In the genomic region with DNA sequence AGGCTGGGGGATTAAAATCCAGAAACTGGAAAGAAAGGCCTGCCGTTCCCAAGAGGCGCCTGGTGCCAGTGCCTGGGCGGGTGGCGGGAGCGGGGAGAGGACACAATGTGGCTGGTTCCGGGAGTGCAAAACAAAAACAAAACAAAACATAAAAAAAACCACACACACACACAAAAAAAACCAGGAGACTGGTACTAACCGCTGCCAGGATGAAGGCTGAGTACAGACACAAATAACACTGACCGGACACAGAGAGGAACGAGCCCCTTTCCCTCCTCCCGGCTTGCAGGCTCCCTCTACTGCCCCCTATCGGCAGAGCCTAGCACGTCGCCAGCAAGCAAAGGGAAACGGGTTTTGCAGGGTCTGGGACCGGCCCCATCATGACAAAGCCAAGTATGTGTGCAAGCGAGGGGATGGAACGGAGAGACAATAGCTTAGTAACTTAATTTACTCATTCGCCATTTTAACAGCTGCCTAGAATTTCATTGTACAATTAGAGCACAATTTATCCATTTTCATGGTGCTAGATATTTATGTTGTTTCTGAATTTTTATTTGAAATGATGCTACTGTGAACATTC, we compare ENCODE assay signal across 8 cellular contexts. TPM values are rescaled to one million over a fixed set of nuclear protein-coding genes. Genes with fewer than 3 reads are reported as not detected.
DNase-seq lines count a peak whose midpoint lies in the region; ATAC-seq and TF ChIP-seq lines count a peak whose summit lies in the region.

No MANE protein-coding gene starts in this region.

- peak overlapping the region; percentile 70 to 74 (median 73) for H3K4me3 Mint-ChIP-seq in nephron

- H3K36me3 Mint-ChIP-seq in nephron (ENCODE audit: low read depth) = no peaks in the 10 kb centered on the region

- H3K9ac ChIP-seq in HUES64 (ENCODE audit: low read depth, low read length) = peak overlapping the region; percentile 53; the same call in 1 of the 2 replicates

- 0 out of 2 replicates have a peak, but pooled peaks cover 3% of the 10 kb centered on the region for H3K4me1 ChIP-seq in HUES64 (ENCODE audit: insufficient read depth, low read length)

- H3K4me1 Mint-ChIP-seq in nephron = peaks cover 6% of the 10 kb centered on the region

- H3K27ac Mint-ChIP-seq in nephron = peak overlapping the region in 1 of 3 experiments; percentile 31

- H3K27me3 Mint-ChIP-seq in nephron (ENCODE audit: low read depth) = no peaks in the 10 kb centered on the region

- DNase-seq in COLO668 (lab: John Stamatoyannopoulos, UW; ENCODE audit: unreplicated experiment) = peak; percentile 86
- peak; percentile 85 for DNase-seq in RKO (ENCODE audit: low spot score)
- peak; percentile 54 to 63 for DNase-seq in activated T-helper 1 cell treated with anti-CD3 and anti-CD28 coated beads, Interleukin-2, amount 50 U/mL, for 16 hours (ENCODE audit: low read depth in 1 of 2, low spot score in 1 of 2)
- DNase-seq in fibroblast of villous mesenchyme (ENCODE audit: low read depth) = peak; percentile 83
- peak; percentile 65 for DNase-seq in stimulated activated naive CD4-positive, alpha-beta T cell treated with Interleukin-2 at 50 U/mL for 16 hours (lab: John Stamatoyannopoulos, UW)

- H3K4me3 ChIP-seq in HUES64 (ENCODE audit: low read length) = peak overlapping the region; percentile 51
- H3K4me3 ChIP-seq in fibroblast of villous mesenchyme (ENCODE audit: low read depth, low read length) = peak overlapping the region; percentile 50

- no peaks in the 10 kb centered on the region for H3K27me3 ChIP-seq in HUES64 (ENCODE audit: insufficient read depth, low read length)

- peak; percentile 99 for TF ChIP-seq CTCF in fibroblast of villous mesenchyme (IDR thresholded peaks at IDR 0.05; ENCODE audit: insufficient read depth, low read depth, low read length)
- TF ChIP-seq CTCF in nephron (IDR thresholded peaks at IDR 0.05; ENCODE audit: unreplicated experiment in 3 of 3) = peak; percentile 89 to 92 (median 91)

- H3K9me3 ChIP-seq in HUES64 (ENCODE audit: insufficient read depth, low read depth, low read length) = no peaks in the 10 kb centered on the region

- no peaks in the 10 kb centered on the region for H3K36me3 ChIP-seq in HUES64 (ENCODE audit: insufficient read depth, low read length)

- 18% methylated on average over 17 of the region's 18 CpGs for WGBS in HUES64

- no peaks in the 10 kb centered on the region for H3K9me3 Mint-ChIP-seq in nephron

- ATAC-seq in GM19463 (IDR thresholded peaks at IDR 0.05; ENCODE audit: unreplicated experiment) = peak; percentile 94

- H3K27ac ChIP-seq in HUES64 (ENCODE audit: low read depth, low read length) = no peak overlapping the region

RNA-seq across cellular contexts. Expression of a gene that starts 17.9 kb away (rescaled TPM):
- 61.2 TPM for polyA plus RNA-seq in HUES64 (2013, experiment 1 of 2)
- polyA plus RNA-seq in HUES64 (2013, experiment 2 of 2) = 50.1 TPM
- 88.3 and 137 TPM in 2 replicates for total RNA-seq in fibroblast of villous mesenchyme
